Comparison of ENCODE assay signal across 25 cellular contexts in the genomic region with DNA sequence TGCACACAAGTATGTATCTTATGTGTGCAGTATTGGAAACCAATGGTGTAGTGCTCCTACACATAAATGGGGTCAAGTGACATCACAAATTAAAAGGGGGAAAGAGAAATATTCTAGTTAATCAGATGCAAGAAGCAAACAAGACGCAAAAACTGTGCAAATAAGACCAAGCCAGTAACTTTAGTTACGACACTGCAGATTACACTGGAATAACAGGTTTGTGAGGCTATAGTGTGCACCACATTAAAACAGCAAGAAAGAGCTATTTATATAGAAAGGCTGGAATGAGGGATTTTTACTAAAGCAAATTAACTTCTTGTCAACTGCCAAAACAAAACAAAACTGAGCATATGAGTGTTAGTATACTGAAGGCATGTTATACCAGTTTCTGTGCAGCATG. TPM values are rescaled to one million over a fixed set of nuclear protein-coding genes. Genes with fewer than 3 reads are reported as not detected.
DNase-seq lines count a peak whose midpoint lies in the region; ATAC-seq, FAIRE-seq and TF ChIP-seq lines count a peak whose summit lies in the region.
"Had no signal": no experiment of that assay in that cellular context is flagged by ENCODE, and none has a peak within 500 bp of the region (broad histone marks: within the 10 kb centered on the region; RNA-seq: fewer than 3 reads in every experiment).

No MANE protein-coding gene starts in this region.

- no peaks in the 10 kb centered on the region for H3K4me1 ChIP-seq in HepG2 (ENCODE audit: insufficient read depth, low read length)
- H3K4me1 ChIP-seq in right lobe of liver: no peaks in the 10 kb centered on the region
- H3K4me1 ChIP-seq in PC-9 (replicated peaks; ENCODE audit: insufficient read depth): peaks cover 16% of the 10 kb centered on the region; the same call in 1 of the 2 replicates

- H3K27me3 ChIP-seq in HepG2 (ENCODE audit: control insufficient read depth in 1 of 2, insufficient read depth in 2 of 2, low read length in 2 of 2) (no peaks in the 10 kb centered on the region), right lobe of liver (no peaks in the 10 kb centered on the region), PC-9 (ENCODE audit: insufficient read depth, low read depth) (no peaks in the 10 kb centered on the region)

- H2AFZ ChIP-seq in HepG2 (ENCODE audit: low read length) (no peak overlapping the region), PC-9 (no peak overlapping the region)

- POLR2A ChIA-PET in HepG2 (lab: Yijun Ruan, JAX) (no interaction called here), PC-9 (lab: Charles Lee; ENCODE audit: unreplicated experiment) (no interaction called here)

- TF ChIP-seq CTCF in HepG2 (CRISPR knock-in tag; IDR thresholded peaks at IDR 0.05) (no peak), right lobe of liver (IDR thresholded peaks at IDR 0.05) (no peak), PC-9 (conservative IDR thresholded peaks at IDR 0.05) (no peak), epithelial cell of esophagus (IDR thresholded peaks at IDR 0.05; ENCODE audit: insufficient read depth, low read depth, low read length, missing control alignments) (no peak), type B pancreatic cell (conservative IDR thresholded peaks at IDR 0.05) (no peak), lower leg skin (IDR thresholded peaks at IDR 0.05) (no peak)

- peaks cover 19% of the 10 kb centered on the region for H3K36me3 Mint-ChIP-seq in type B pancreatic cell
- H3K36me3 Mint-ChIP-seq in activated CD4-positive, alpha-beta T cell treated with anti-CD3 and anti-CD28 coated beads, Interleukin-2, amount 10 ng/mL, durations not matched to agents 24 days and 14 days (ENCODE audit: low read depth): peaks cover 23% of the 10 kb centered on the region

- TSS peak; percentile 69 for BruUV-seq in HepG2 (replicated peaks; lab: Mats Ljungman, UMichigan)
- no TSS peak for BruUV-seq in PC-9 (replicated peaks; lab: Mats Ljungman, UMichigan)

- no peaks in the 10 kb centered on the region for H3K9me3 ChIP-seq in HepG2 (ENCODE audit: low read length)
- no peaks in the 10 kb centered on the region for H3K9me3 ChIP-seq in right lobe of liver
- H3K9me3 ChIP-seq in PC-9 (ENCODE audit: insufficient read depth, low read depth): no peaks in the 10 kb centered on the region
- H3K9me3 ChIP-seq: SK-N-SH had no signal

- H3K27me3 Mint-ChIP-seq in type B pancreatic cell: no peaks in the 10 kb centered on the region
- H3K27me3 Mint-ChIP-seq in activated CD4-positive, alpha-beta T cell treated with anti-CD3 and anti-CD28 coated beads, Interleukin-2, amount 10 ng/mL, durations not matched to agents 24 days and 14 days: no peaks in the 10 kb centered on the region
- H3K27me3 Mint-ChIP-seq: CD8-positive, alpha-beta memory T cell had no signal

- H3K4me2 ChIP-seq in HepG2 (ENCODE audit: low read depth, low read length) (no peak overlapping the region), PC-9 (peak overlapping the region; percentile 18)
- H3K4me2 ChIP-seq: KMS-11, SK-N-SH had no signal

- no peak for TF ChIP-seq EP300 in HepG2 (IDR thresholded peaks at IDR 0.05; ENCODE audit: low read depth in 2 of 2, low read length in 2 of 2)
- no peak for TF ChIP-seq EP300 in HepG2 (CRISPR knock-in tag; IDR thresholded peaks at IDR 0.05; ENCODE audit: borderline replicate concordance)

- no peak for DNase-seq in HepG2 (ENCODE audit: low spot score)
- DNase-seq in right lobe of liver: no peak
- DNase-seq in PC-9: peak in 1 of 2 experiments; percentile 78
- DNase-seq in epithelial cell of esophagus (ENCODE audit: low read depth): peak; percentile 27
- no peak for DNase-seq in type B pancreatic cell (ENCODE audit: extremely low spot score, unreplicated experiment)
- DNase-seq in lower leg skin (ENCODE audit: low spot score in 2 of 2): no peak
- no peak for DNase-seq in AG20443 (ENCODE audit: low spot score)
- DNase-seq in activated CD4-positive, alpha-beta T cell treated with anti-CD3 and anti-CD28 coated beads, Interleukin-2, amount 10 ng/mL, durations not matched to agents 24 days and 14 days: no peak
- DNase-seq: 8988T; CD8-positive, alpha-beta memory T cell; EL; GF-D8; H7; HFFc6; NCI-H1694; NCI-H2081 treated with DMSO at 0.1 percent for 48 hours; NCI-H2171 treated with DMSO at 0.1 percent for 48 hours; NCI-H446; NCI-H526 treated with DMSO at 0.1 percent for 48 hours; SIG-M5; SK-N-SH had no signal

- H3K4me3 ChIP-seq in HepG2 (replicated peaks in 1 of 3; ENCODE audit: insufficient read depth in 1 of 3, low read depth in 2 of 3, low read length in 3 of 3) (no peak overlapping the region), right lobe of liver (no peak overlapping the region), PC-9 (no peak overlapping the region), epithelial cell of esophagus (ENCODE audit: low read length) (no peak overlapping the region), lower leg skin (ENCODE audit: low read depth, poor library complexity, severe bottlenecking) (no peak overlapping the region)

- in situ Hi-C loops in HepG2 (cut with HindIII; ENCODE audit: extremely low pct_ligation_motif_present, low pct_unique_long_range_greater_than_20kb): no loop called here

- peak overlapping the region; percentile 15 for H3K4me3 Mint-ChIP-seq in type B pancreatic cell
- no peak overlapping the region for H3K4me3 Mint-ChIP-seq in activated CD4-positive, alpha-beta T cell treated with anti-CD3 and anti-CD28 coated beads, Interleukin-2, amount 10 ng/mL, durations not matched to agents 24 days and 14 days
- H3K4me3 Mint-ChIP-seq: CD8-positive, alpha-beta memory T cell; HFFc6 had no signal

- TF ChIP-seq POLR2A in HepG2 (IDR thresholded peaks at IDR 0.05; ENCODE audit: insufficient read depth in 1 of 2, low read depth in 2 of 2, low read length in 2 of 2) (no peak), right lobe of liver (IDR thresholded peaks at IDR 0.05) (no peak), lower leg skin (IDR thresholded peaks at IDR 0.05) (no peak)

- H3K9ac ChIP-seq in HepG2 (ENCODE audit: insufficient read depth, low read depth, low read length): no peak overlapping the region
- H3K9ac ChIP-seq: KMS-11, SK-N-SH had no signal

- H3K27ac Mint-ChIP-seq in type B pancreatic cell: peak overlapping the region; percentile 7
- no peak overlapping the region for H3K27ac Mint-ChIP-seq in activated CD4-positive, alpha-beta T cell treated with anti-CD3 and anti-CD28 coated beads, Interleukin-2, amount 10 ng/mL, durations not matched to agents 24 days and 14 days
- H3K27ac Mint-ChIP-seq: HFFc6 had no signal

- H3K79me2 ChIP-seq in HepG2 (ENCODE audit: insufficient read depth, low read length) (no peaks in the 10 kb centered on the region), PC-9 (ENCODE audit: low read depth) (peaks cover 12% of the 10 kb centered on the region; the same call in 1 of the 2 replicates)

- intact Hi-C loops in HepG2 (cut with micrococcal nuclease; ENCODE audit: unreplicated experiment): no loop called here
- intact Hi-C loops in right lobe of liver (cut with DNase I): no loop called here
- intact Hi-C loops in PC-9 (cut with micrococcal nuclease; ENCODE audit: unreplicated experiment): no loop called here
- intact Hi-C loops in lower leg skin (cut with DNase I; ENCODE audit: low total_unique reads): no loop called here
- intact Hi-C loops in activated CD4-positive, alpha-beta T cell treated with anti-CD3 and anti-CD28 coated beads, Interleukin-2, amount 10 ng/mL, durations not matched to agents 24 days and 14 days (cut with micrococcal nuclease): no loop called here

- CTCF ChIA-PET in HepG2 (lab: Yijun Ruan, JAX; ENCODE audit: low intra/inter-chr PET ratio, low total read pairs): no interaction called here
- CTCF ChIA-PET in PC-9 (lab: Charles Lee): no interaction called here

- FAIRE-seq in HepG2 (lab: Jason Lieb, UNC): no peak
- FAIRE-seq: D721Med had no signal

- ATAC-seq in HepG2 (no peak), right lobe of liver (no peak)

- no peak for TF ChIP-seq RAD21 in HepG2 (CRISPR knock-in tag; IDR thresholded peaks at IDR 0.05)

- no peak overlapping the region for H3K27ac ChIP-seq in HepG2 (ENCODE audit: extremely low read length, insufficient read depth, low read length)
- H3K27ac ChIP-seq in right lobe of liver: no peak overlapping the region
- H3K27ac ChIP-seq in PC-9: no peak overlapping the region
- H3K27ac ChIP-seq: KMS-11, RWPE1 had no signal

- WGBS in HepG2 (ENCODE audit: low lambda C conversion rate): 94% methylated on average over 2 of the region's 2 CpGs
- WGBS in right lobe of liver (ENCODE audit: insufficient coverage, low coverage, low lambda C conversion rate, missing lambda C conversion rate): 86% methylated on average over 2 of the region's 2 CpGs
- 73 to 79% methylated on average over 2 of the region's 2 CpGs for WGBS in lower leg skin, 2 donors

- peaks cover 11% of the 10 kb centered on the region; the same call in 1 of the 2 replicates for H3F3A ChIP-seq in PC-9 (ENCODE audit: insufficient read depth, low read depth)

- H3K36me3 ChIP-seq in HepG2 (replicated peaks in 1 of 2; ENCODE audit: control insufficient read depth in 1 of 2, insufficient read depth in 2 of 2, low read length in 2 of 2): peaks cover 7 to 37% of the 10 kb centered on the region in 2 experiments; a peak in 4 of 5 replicates
- H3K36me3 ChIP-seq in right lobe of liver: peaks cover 0 to 39% (median 9%) of the 10 kb centered on the region in 4 donors
- peaks cover 5% of the 10 kb centered on the region; the same call in 1 of the 2 replicates for H3K36me3 ChIP-seq in PC-9 (ENCODE audit: low read depth)

- no peaks in the 10 kb centered on the region for H3K4me1 Mint-ChIP-seq in type B pancreatic cell (ENCODE audit: unreplicated experiment)
- H3K4me1 Mint-ChIP-seq in activated CD4-positive, alpha-beta T cell treated with anti-CD3 and anti-CD28 coated beads, Interleukin-2, amount 10 ng/mL, durations not matched to agents 24 days and 14 days: no peaks in the 10 kb centered on the region

- no peaks in the 10 kb centered on the region for H3K9me2 ChIP-seq in PC-9 (ENCODE audit: insufficient read depth)
- H3K9me2 ChIP-seq: SK-N-SH had no signal

- H3K9me3 Mint-ChIP-seq in type B pancreatic cell: no peaks in the 10 kb centered on the region
- no peaks in the 10 kb centered on the region for H3K9me3 Mint-ChIP-seq in activated CD4-positive, alpha-beta T cell treated with anti-CD3 and anti-CD28 coated beads, Interleukin-2, amount 10 ng/mL, durations not matched to agents 24 days and 14 days
- H3K9me3 Mint-ChIP-seq: CD8-positive, alpha-beta memory T cell; HFFc6 had no signal

- H4K20me1 ChIP-seq in HepG2 (ENCODE audit: insufficient read depth, low read length): no peaks in the 10 kb centered on the region
- H4K20me1 ChIP-seq in PC-9 (ENCODE audit: insufficient read depth): peaks cover 3% of the 10 kb centered on the region; the same call in 1 of the 2 replicates

RNA-seq across cellular contexts. Expression of a gene that starts 45.9 kb away (rescaled TPM):
- total RNA-seq in HepG2 (2016; rRNA removed; fragmentation: Illumina TruSeq; extraction: Trizol) (not detected in 2 replicates), right lobe of liver (not detected), PC-9 (2021) (not detected in 2 replicates), type B pancreatic cell (ENCODE audit: low replicate concordance) (0.26 TPM in 1 of 2 replicates, not detected in the other), lower leg skin (not detected)
- not detected in 2 replicates for total RNA-seq in HepG2 (2016; cell fraction: cytosol; rRNA removed; fragmentation: Illumina TruSeq; extraction: Trizol; ENCODE audit: low read depth)
- total RNA-seq in HepG2 (2016; cell fraction: insoluble cytoplasmic fraction; rRNA removed; fragmentation: Illumina TruSeq; extraction: Trizol): not detected in 2 replicates
- not detected in 2 replicates for total RNA-seq in HepG2 (2016; cell fraction: membrane; rRNA removed; fragmentation: Illumina TruSeq; extraction: Trizol)
- total RNA-seq in HepG2 (2016; cell fraction: nucleus; rRNA removed; fragmentation: Illumina TruSeq; extraction: Trizol): not detected in 2 replicates
- not detected in 2 replicates for polyA plus RNA-seq in HepG2 (2011; rRNA removed)
- not detected in 2 replicates for polyA plus RNA-seq in HepG2 (2011; cell fraction: cytosol; rRNA removed)
- not detected in 2 replicates for polyA plus RNA-seq in HepG2 (2011; cell fraction: nucleus; rRNA removed)
- polyA plus RNA-seq in HepG2 (2012): not detected in 2 replicates
- polyA plus RNA-seq in HepG2 (2016; cell fraction: cytosol; fragmentation: Illumina TruSeq; extraction: Trizol; ENCODE audit: low read depth): not detected in 2 replicates
- polyA plus RNA-seq in HepG2 (2016; cell fraction: insoluble cytoplasmic fraction; fragmentation: Illumina TruSeq; extraction: Trizol; ENCODE audit: low read depth): not detected in 2 replicates
- not detected in 2 replicates for polyA plus RNA-seq in HepG2 (2016; cell fraction: membrane; fragmentation: Illumina TruSeq; extraction: Trizol; ENCODE audit: low read depth)
- polyA plus RNA-seq in HepG2 (2016; cell fraction: nucleus; fragmentation: Illumina TruSeq; extraction: Trizol; ENCODE audit: insufficient read depth, low read depth): not detected in 2 replicates
- not detected in 2 replicates for polyA minus RNA-seq in HepG2 (2011; rRNA and poly(A)+ RNA removed; ENCODE audit: low replicate concordance)
- not detected in 2 replicates for polyA minus RNA-seq in HepG2 (2011; cell fraction: cytosol; rRNA and poly(A)+ RNA removed)
- not detected in 2 replicates for polyA minus RNA-seq in HepG2 (2011; cell fraction: nucleus; rRNA and poly(A)+ RNA removed)
- total RNA-seq in activated CD4-positive, alpha-beta T cell treated with anti-CD3 and anti-CD28 coated beads, Interleukin-2, amount 10 ng/mL, durations not matched to agents 24 days and 14 days: not detected in 2 replicates
- total RNA-seq: CD8-positive, alpha-beta memory T cell; H7; HFFc6 had no signal
- polyA plus RNA-seq: AG04450; CD8-positive, alpha-beta memory T cell; SK-N-SH had no signal

RNA-seq across cellular contexts. Expression of a gene that starts 49.2 kb away (rescaled TPM):
- total RNA-seq in HepG2 (2016; rRNA removed; fragmentation: Illumina TruSeq; extraction: Trizol): 84.9 and 111 TPM in 2 replicates
- total RNA-seq in HepG2 (2016; cell fraction: cytosol; rRNA removed; fragmentation: Illumina TruSeq; extraction: Trizol; ENCODE audit: low read depth): 76.5 and 88.5 TPM in 2 replicates
- 88.8 and 113 TPM in 2 replicates for total RNA-seq in HepG2 (2016; cell fraction: insoluble cytoplasmic fraction; rRNA removed; fragmentation: Illumina TruSeq; extraction: Trizol)
- total RNA-seq in HepG2 (2016; cell fraction: membrane; rRNA removed; fragmentation: Illumina TruSeq; extraction: Trizol): 153 and 156 TPM in 2 replicates
- 40.1 and 47.1 TPM in 2 replicates for total RNA-seq in HepG2 (2016; cell fraction: nucleus; rRNA removed; fragmentation: Illumina TruSeq; extraction: Trizol)
- polyA plus RNA-seq in HepG2 (2011; rRNA removed): 161 and 226 TPM in 2 replicates
- 86.0 and 158 TPM in 2 replicates for polyA plus RNA-seq in HepG2 (2011; cell fraction: cytosol; rRNA removed)
- polyA plus RNA-seq in HepG2 (2011; cell fraction: nucleus; rRNA removed): 18.8 and 37.1 TPM in 2 replicates
- polyA plus RNA-seq in HepG2 (2012): 105 and 119 TPM in 2 replicates
- 170 and 199 TPM in 2 replicates for polyA plus RNA-seq in HepG2 (2016; cell fraction: cytosol; fragmentation: Illumina TruSeq; extraction: Trizol; ENCODE audit: low read depth)
- polyA plus RNA-seq in HepG2 (2016; cell fraction: insoluble cytoplasmic fraction; fragmentation: Illumina TruSeq; extraction: Trizol; ENCODE audit: low read depth): 189 and 197 TPM in 2 replicates
- polyA plus RNA-seq in HepG2 (2016; cell fraction: membrane; fragmentation: Illumina TruSeq; extraction: Trizol; ENCODE audit: low read depth): 247 and 254 TPM in 2 replicates
- 84.4 and 93.0 TPM in 2 replicates for polyA plus RNA-seq in HepG2 (2016; cell fraction: nucleus; fragmentation: Illumina TruSeq; extraction: Trizol; ENCODE audit: insufficient read depth, low read depth)
- polyA minus RNA-seq in HepG2 (2011; rRNA and poly(A)+ RNA removed; ENCODE audit: low replicate concordance): 58.3 and 60.5 TPM in 2 replicates
- polyA minus RNA-seq in HepG2 (2011; cell fraction: cytosol; rRNA and poly(A)+ RNA removed): 38.9 and 45.4 TPM in 2 replicates
- polyA minus RNA-seq in HepG2 (2011; cell fraction: nucleus; rRNA and poly(A)+ RNA removed): 20.5 and 22.4 TPM in 2 replicates
- 100 to 1,000 TPM in 4 of 6 experiments, 10 to 100 TPM in 2; 76.8 to 191 (median 111) TPM for total RNA-seq in right lobe of liver
- total RNA-seq in PC-9 (2021): 71.8 and 102 TPM in 2 replicates
- 93.1 and 126 TPM in 2 replicates for total RNA-seq in type B pancreatic cell (ENCODE audit: low replicate concordance)
- 100 to 1,000 TPM in 2 of 4 donors, 10 to 100 TPM in 2; 94.6 to 127 (median 100) TPM for total RNA-seq in lower leg skin
- total RNA-seq in activated CD4-positive, alpha-beta T cell treated with anti-CD3 and anti-CD28 coated beads, Interleukin-2, amount 10 ng/mL, durations not matched to agents 24 days and 14 days: 75.1 and 78.0 TPM in 2 replicates
